In genomic region chrY:21022326-21023044, GRCh38 we compare ENCODE assay signal across 21 cellular contexts.
A peak's percentile ranks its signal among the peaks of the same experiment; 100 is the strongest.
DNase-seq lines count a peak whose midpoint lies in the region; ATAC-seq and TF ChIP-seq lines count a peak whose summit lies in the region.
"Had no signal": no experiment of that assay in that cellular context is flagged by ENCODE, and none has a peak within 500 bp of the region (broad histone marks: within the 10 kb centered on the region; RNA-seq: fewer than 3 reads in every experiment).

No MANE protein-coding gene starts in this region.

- no peaks in the 10 kb centered on the region for H3K9me3 Mint-ChIP-seq in activated T-helper 17 cell treated with anti-CD3 and anti-CD28 coated beads, Interleukin-2, amount 50 U/mL, for 72 hours
- H3K9me3 Mint-ChIP-seq: dendritic cell treated with granulocyte-macrophage colony-stimulating factor and Interleukin-4, amounts not matched to agents 40 ng/mL and 50 ng/mL, for 4 days; IgD-negative memory B cell; natural killer cell had no signal

- no peaks in the 10 kb centered on the region for H3K9me3 ChIP-seq in neutrophil
- H3K9me3 ChIP-seq: BLaER1, suprapubic skin had no signal

- no peak for TF ChIP-seq CTCF in neutrophil (IDR thresholded peaks at IDR 0.05)

- no peaks in the 10 kb centered on the region for H3K36me3 ChIP-seq in neutrophil
- H3K36me3 ChIP-seq: BLaER1, suprapubic skin had no signal

- no peaks in the 10 kb centered on the region for H3K27me3 ChIP-seq in neutrophil
- H3K27me3 ChIP-seq: BLaER1, hepatocyte, suprapubic skin had no signal

- H3K27me3 Mint-ChIP-seq in activated T-helper 17 cell treated with anti-CD3 and anti-CD28 coated beads, Interleukin-2, amount 50 U/mL, for 72 hours: no peaks in the 10 kb centered on the region
- H3K27me3 Mint-ChIP-seq: IgD-negative memory B cell had no signal

- peaks cover 0 to 23% of the 10 kb centered on the region in 2 experiments for H3K4me1 ChIP-seq in neutrophil (ENCODE audit: control insufficient read depth in 1 of 2, insufficient read depth in 1 of 2, low read depth in 1 of 2, low read length in 1 of 2)
- H3K4me1 ChIP-seq: BLaER1, parathyroid adenoma, suprapubic skin had no signal

- peaks cover 16% of the 10 kb centered on the region for H3K4me1 Mint-ChIP-seq in activated T-helper 17 cell treated with anti-CD3 and anti-CD28 coated beads, Interleukin-2, amount 50 U/mL, for 72 hours
- H3K4me1 Mint-ChIP-seq: IgD-negative memory B cell had no signal

- peak; percentile 91 for ATAC-seq in activated T-helper 17 cell treated with anti-CD3 and anti-CD28 coated beads, Interleukin-2, amount 50 U/mL, for 72 hours (replicated peaks)
- ATAC-seq in GM19035 (IDR thresholded peaks at IDR 0.05; ENCODE audit: unreplicated experiment): no peak
- no peak for ATAC-seq in HG03469 (IDR thresholded peaks at IDR 0.05; ENCODE audit: unreplicated experiment)
- ATAC-seq: natural killer cell had no signal

- peak overlapping the region; percentile 57 for H3K4me3 Mint-ChIP-seq in activated T-helper 17 cell treated with anti-CD3 and anti-CD28 coated beads, Interleukin-2, amount 50 U/mL, for 72 hours
- H3K4me3 Mint-ChIP-seq: dendritic cell treated with granulocyte-macrophage colony-stimulating factor and Interleukin-4, amounts not matched to agents 40 ng/mL and 50 ng/mL, for 4 days; IgD-negative memory B cell; natural killer cell had no signal

- peak; percentile 8 for DNase-seq in activated CD4-positive, alpha-beta T cell treated with anti-CD3 and anti-CD28 coated beads for 1 hour
- no peak for DNase-seq in activated CD4-positive, alpha-beta T cell treated with anti-CD3 and anti-CD28 coated beads, Interleukin-2, amount 50 U/mL, for 1 hour
- DNase-seq in LoVo (ENCODE audit: low spot score) (peak; percentile 1), NCI-H1436 (lab: John Stamatoyannopoulos, UW) (no peak)
- DNase-seq: activated CD4-positive, CD25-positive, alpha-beta regulatory T cell treated with anti-CD3 and anti-CD28 coated beads, Interleukin-2, amount 50 U/mL, for 72 hours; GDM1; mammary epithelial cell; natural killer cell; NCI-H1930; T1000 had no signal

- H3K36me3 Mint-ChIP-seq in activated T-helper 17 cell treated with anti-CD3 and anti-CD28 coated beads, Interleukin-2, amount 50 U/mL, for 72 hours (ENCODE audit: low read depth): no peaks in the 10 kb centered on the region
- H3K36me3 Mint-ChIP-seq: IgD-negative memory B cell, natural killer cell had no signal

- peak overlapping the region; percentile 48 for H3K27ac Mint-ChIP-seq in activated T-helper 17 cell treated with anti-CD3 and anti-CD28 coated beads, Interleukin-2, amount 50 U/mL, for 72 hours
- H3K27ac Mint-ChIP-seq: dendritic cell treated with granulocyte-macrophage colony-stimulating factor and Interleukin-4, amounts not matched to agents 40 ng/mL and 50 ng/mL, for 4 days; IgD-negative memory B cell; natural killer cell had no signal

- H3K4me3 ChIP-seq in neutrophil (ENCODE audit: low read depth in 1 of 2, low read length in 1 of 2): no peak overlapping the region
- H3K4me3 ChIP-seq: BLaER1, hepatocyte, SK-N-MC, suprapubic skin had no signal

- peak overlapping the region; percentile 68 for H3K27ac ChIP-seq in neutrophil
- H3K27ac ChIP-seq: BLaER1, hepatocyte, parathyroid adenoma, SK-N-MC, suprapubic skin had no signal

Comparison
In these comparisons a context has a peak if more than half of its experiments do, and no peak if none do; other contexts are left out.
1. DNase-seq: peak in activated CD4-positive, alpha-beta T cell treated with anti-CD3 and anti-CD28 coated beads for 1 hour (single experiment) and LoVo (single experiment); none in activated CD4-positive, alpha-beta T cell treated with anti-CD3 and anti-CD28 coated beads, Interleukin-2, amount 50 U/mL, for 1 hour (single experiment) and NCI-H1436 (single experiment).